In genomic region chr4:139015948-139016451, GRCh38 we compare ENCODE assay signal across 8 cellular contexts. TPM values are rescaled to one million over a fixed set of nuclear protein-coding genes. Genes with fewer than 3 reads are reported as not detected.
A peak's percentile ranks its signal among the peaks of the same experiment; 100 is the strongest.
DNase-seq lines count a peak whose midpoint lies in the region; ATAC-seq and TF ChIP-seq lines count a peak whose summit lies in the region.

No MANE protein-coding gene starts in this region.

- peaks cover 0 to 28% (median 21%) of the 10 kb centered on the region in 11 experiments; a peak in 15 of 22 replicates for H3K36me3 ChIP-seq in BLaER1 treated with 17β-estradiol and CSF1 and Interleukin-3, amounts not matched to agents 10 nM and 100 nM
- H3K36me3 ChIP-seq in mammary epithelial cell (ENCODE audit: insufficient read depth, low read length): peaks cover 2% of the 10 kb centered on the region

- intact Hi-C loops in mammary epithelial cell (cut with micrococcal nuclease): loop anchor here (1.0 to 5.0 kb wide), 5 partner anchors 14 to 281 kb away; partner anchors contain the start of gene ELF2

- ATAC-seq in GM19035 (IDR thresholded peaks at IDR 0.05; ENCODE audit: unreplicated experiment) (peak; percentile 41), HG03280 (IDR thresholded peaks at IDR 0.05; ENCODE audit: unreplicated experiment) (peak; percentile 40)

- peak overlapping the region; percentile 77 to 97 (median 90) for H3K4me3 ChIP-seq in BLaER1 treated with 17β-estradiol and CSF1 and Interleukin-3, amounts not matched to agents 10 nM and 100 nM
- H3K4me3 ChIP-seq in mammary epithelial cell (replicated peaks in 1 of 3; ENCODE audit: insufficient read depth in 1 of 3, low read depth in 2 of 3, low read length in 3 of 3): peak overlapping the region; percentile 53 to 100 (median 91)

- H3K27ac ChIP-seq in BLaER1 treated with 17β-estradiol and CSF1 and Interleukin-3, amounts not matched to agents 10 nM and 100 nM: peak overlapping the region; percentile 86 to 99 (median 94); a peak in 21 of 22 replicates
- H3K27ac ChIP-seq in mammary epithelial cell (ENCODE audit: insufficient read depth, low read depth, low read length): peak overlapping the region; percentile 97

- CTCF ChIA-PET in mammary epithelial cell (lab: Charles Lee; ENCODE audit: low non-redundant PET): no interaction called here

- in situ Hi-C loops in mammary epithelial cell (cut with MboI; ENCODE audit: low sequenced_read_pairs in 2 of 2): no loop called here

- peaks cover 53% of the 10 kb centered on the region for H3K79me2 ChIP-seq in mammary epithelial cell (ENCODE audit: insufficient read depth, low read length)

- no peaks in the 10 kb centered on the region for H3K27me3 ChIP-seq in BLaER1 treated with 17β-estradiol and CSF1 and Interleukin-3, amounts not matched to agents 10 nM and 100 nM
- no peaks in the 10 kb centered on the region for H3K27me3 ChIP-seq in mammary epithelial cell (ENCODE audit: insufficient read depth, low read length)

- H4K20me1 ChIP-seq in BLaER1 treated with 17β-estradiol and CSF1 and Interleukin-3, amounts not matched to agents 10 nM and 100 nM: peaks cover 12 to 54% (median 39%) of the 10 kb centered on the region in 11 experiments; a peak in 21 of 22 replicates
- peaks cover 2% of the 10 kb centered on the region for H4K20me1 ChIP-seq in mammary epithelial cell (ENCODE audit: insufficient read depth, low read length)

- WGBS in mammary epithelial cell (ENCODE audit: low coverage, missing lambda C conversion rate): under 1% methylated on average over 22 of the region's 54 CpGs

- DNase-seq in T follicular helper cell (ENCODE audit: low read depth) (peak; percentile 8), mammary epithelial cell (peak; percentile 42), left kidney (ENCODE audit: low read depth, low spot score) (peak; percentile 78), NCI-H2107 (lab: John Stamatoyannopoulos, UW) (no peak)
- DNase-seq in stimulated activated CD4-positive, alpha-beta T cell treated with anti-CD3 and anti-CD28 coated beads, Interleukin-2, amount 100 ng/mL, for 48 hours: peak; percentile 31 to 36

- BruUV-seq in mammary epithelial cell (replicated peaks; lab: Mats Ljungman, UMichigan): no TSS peak

- peak overlapping the region; percentile 77 to 94 (median 84) for H3K4me2 ChIP-seq in BLaER1 treated with 17β-estradiol and CSF1 and Interleukin-3, amounts not matched to agents 10 nM and 100 nM
- peak overlapping the region; percentile 65 for H3K4me2 ChIP-seq in mammary epithelial cell (ENCODE audit: insufficient read depth, low read depth, low read length)

- H3K9ac ChIP-seq in BLaER1 treated with 17β-estradiol and CSF1 and Interleukin-3, amounts not matched to agents 10 nM and 100 nM: peak overlapping the region; percentile 85 to 98 (median 93)
- peak overlapping the region; percentile 99 for H3K9ac ChIP-seq in mammary epithelial cell (ENCODE audit: insufficient read depth, low read length)

- dilution Hi-C loops in mammary epithelial cell (cut with HindIII; ENCODE audit: low sequenced_read_pairs): no loop called here

- peak overlapping the region; percentile 65 for H2AFZ ChIP-seq in mammary epithelial cell (ENCODE audit: low read depth, low read length)

- H3K9me3 ChIP-seq in BLaER1 treated with 17β-estradiol and CSF1 and Interleukin-3, amounts not matched to agents 10 nM and 100 nM (replicated peaks in 1 of 11): no peaks in the 10 kb centered on the region
- no peaks in the 10 kb centered on the region for H3K9me3 ChIP-seq in mammary epithelial cell (replicated peaks; ENCODE audit: insufficient read depth, low read length)

- TF ChIP-seq CTCF in mammary epithelial cell (conservative IDR thresholded peaks at IDR 0.05 in 1 of 2, IDR thresholded peaks at IDR 0.05 in 1 of 2; ENCODE audit: extremely low read depth in 1 of 2, insufficient read depth in 1 of 2, low read depth in 1 of 2, low read length in 2 of 2): peak in 1 of 2 donors; percentile 28

- peaks cover 43 to 66% (median 53%) of the 10 kb centered on the region in 10 experiments for H3K4me1 ChIP-seq in BLaER1 treated with 17β-estradiol and CSF1 and Interleukin-3, amounts not matched to agents 10 nM and 100 nM
- H3K4me1 ChIP-seq in mammary epithelial cell (ENCODE audit: insufficient read depth, low read length): peaks cover 39% of the 10 kb centered on the region

RNA-seq across cellular contexts. Expression of gene NOCT, which starts 0.4 kb away (rescaled TPM):
- total RNA-seq in mammary epithelial cell: 10 to 100 TPM; 20.6 to 34.8 TPM
- polyA plus RNA-seq in mammary epithelial cell: 7.4 TPM
- 60.6 TPM for polyA minus RNA-seq in mammary epithelial cell
